17 cellular contexts compared by ENCODE assay signal in genomic region chr3:188365978-188366698, GRCh38.
DNase-seq lines count a peak whose midpoint lies in the region; TF ChIP-seq lines count a peak whose summit lies in the region.
"Had no signal": no experiment of that assay in that cellular context is flagged by ENCODE, and none has a peak within 500 bp of the region (broad histone marks: within the 10 kb centered on the region; RNA-seq: fewer than 3 reads in every experiment).

No MANE protein-coding gene starts in this region.

- H3K4me3 ChIP-seq in OCI-LY3 (ENCODE audit: low read length) (peak overlapping the region; percentile 36), stomach smooth muscle (ENCODE audit: low read length in 2 of 2) (no peak overlapping the region)
- H3K4me3 ChIP-seq: dorsolateral prefrontal cortex, left ventricle myocardium inferior, psoas muscle had no signal

- H3K9ac ChIP-seq in OCI-LY3 (ENCODE audit: low read length) (peak overlapping the region; percentile 5), stomach smooth muscle (ENCODE audit: low read length in 2 of 2) (no peak overlapping the region)

- H3K27ac ChIP-seq in OCI-LY3 (ENCODE audit: low read length) (no peak overlapping the region), stomach smooth muscle (ENCODE audit: low read length) (peak overlapping the region; percentile 49)
- H3K27ac ChIP-seq: dorsolateral prefrontal cortex, left ventricle myocardium inferior, psoas muscle had no signal

- peaks cover 53% of the 10 kb centered on the region for H3K4me1 ChIP-seq in OCI-LY3 (ENCODE audit: low read length)
- H3K4me1 ChIP-seq in stomach smooth muscle (ENCODE audit: control insufficient read depth, insufficient read depth, low read length), result peaks cover 17% of the 10 kb centered on the region

- H4K20me1 ChIP-seq in OCI-LY3 (ENCODE audit: insufficient read depth, low read length), result no peaks in the 10 kb centered on the region

- peak overlapping the region; percentile 54 for H3K4me2 ChIP-seq in OCI-LY3 (ENCODE audit: low read length)

- H3K27me3 ChIP-seq in OCI-LY3 (ENCODE audit: low read depth, low read length), result peaks cover 12% of the 10 kb centered on the region; the same call in 1 of the 2 replicates
- no peaks in the 10 kb centered on the region for H3K27me3 ChIP-seq in stomach smooth muscle (ENCODE audit: control insufficient read depth in 1 of 2, insufficient read depth in 2 of 2, low read length in 2 of 2)
- H3K27me3 ChIP-seq: dorsolateral prefrontal cortex had no signal

- peak overlapping the region; percentile 3; the same call in 1 of the 2 replicates for H2AFZ ChIP-seq in OCI-LY3 (ENCODE audit: low read depth, low read length)

- peaks cover 6% of the 10 kb centered on the region for H3K36me3 ChIP-seq in OCI-LY3 (replicated peaks; ENCODE audit: low read depth, low read length)
- H3K36me3 ChIP-seq in stomach smooth muscle (ENCODE audit: control insufficient read depth in 2 of 2, insufficient read depth in 2 of 2, low read length in 2 of 2), result peaks cover 3% of the 10 kb centered on the region in 2 donors
- H3K36me3 ChIP-seq: left ventricle myocardium inferior had no signal

- TF ChIP-seq CTCF in OCI-LY3 (IDR thresholded peaks at IDR 0.05; ENCODE audit: low read depth, low read length), result no peak

- DNase-seq in dermis blood vessel endothelial cell, result peak; percentile 95
- DNase-seq in left kidney (ENCODE audit: low read depth, low spot score), result peak; percentile 22
- no peak for DNase-seq in dedifferentiated amniotic fluid mesenchymal stem cell (ENCODE audit: extremely low spot score)
- DNase-seq in DMS 273 (lab: John Stamatoyannopoulos, UW; ENCODE audit: unreplicated experiment), result no peak
- DNase-seq in NCI-H187 (lab: John Stamatoyannopoulos, UW), result no peak
- no peak for DNase-seq in OCI-M2 (lab: John Stamatoyannopoulos, UW; ENCODE audit: unreplicated experiment)
- DNase-seq: activated effector memory CD4-positive, alpha-beta T cell treated with Interleukin-2 at 50 U/mL for 16 hours; amygdala; dorsolateral prefrontal cortex; H7; left ventricle myocardium inferior; naive thymus-derived CD4-positive, alpha-beta T cell; psoas muscle; SHP77 treated with DMSO at 0.1 percent for 48 hours; T-helper 17 cell had no signal

- no peaks in the 10 kb centered on the region for H3K9me3 ChIP-seq in OCI-LY3 (ENCODE audit: insufficient read depth, low read length)
- no peaks in the 10 kb centered on the region for H3K9me3 ChIP-seq in stomach smooth muscle (ENCODE audit: control insufficient read depth in 2 of 2, low read length in 2 of 2)
- H3K9me3 ChIP-seq: left ventricle myocardium inferior, psoas muscle had no signal

- no peaks in the 10 kb centered on the region for H3K79me2 ChIP-seq in OCI-LY3 (ENCODE audit: low read length)

Comparison
In these comparisons a context has a peak if more than half of its experiments do, and no peak if none do; other contexts are left out.
1. DNase-seq: peak in dermis blood vessel endothelial cell (single experiment) and left kidney (single experiment); none in dedifferentiated amniotic fluid mesenchymal stem cell (single experiment), DMS 273 (single experiment), NCI-H187 (0 of 2) and OCI-M2 (single experiment).